ENCODE assay signal across 27 cellular contexts in genomic region chr17:22570144-22570845, GRCh38.
"Had no signal": no experiment of that assay in that cellular context is flagged by ENCODE, and none has a peak within 500 bp of the region (broad histone marks: within the 10 kb centered on the region; RNA-seq: fewer than 3 reads in every experiment).

No MANE protein-coding gene starts in this region.

- H3K27ac ChIP-seq: body of pancreas, epithelial cell of prostate, esophagus squamous epithelium, gastroesophageal sphincter had no signal

- H3K9me3 ChIP-seq: body of pancreas had no signal

- H3K4me1 ChIP-seq: body of pancreas, esophagus squamous epithelium, gastroesophageal sphincter had no signal

- H3K36me3 Mint-ChIP-seq: activated naive CD8-positive, alpha-beta T cell had no signal

- H3K27ac Mint-ChIP-seq: activated CD4-positive, alpha-beta memory T cell treated with anti-CD3 and anti-CD28 coated beads, Interleukin-2, amount 10 ng/mL, durations not matched to agents 7 days and 5 days; activated CD4-positive, alpha-beta T cell treated with anti-CD3 and anti-CD28 coated beads for 36 hours; activated CD4-positive, alpha-beta T cell treated with anti-CD3 and anti-CD28 coated beads, Interleukin-2, amount 10 ng/mL, durations not matched to agents 7 days and 5 days; activated naive CD8-positive, alpha-beta T cell; activated T-cell treated with anti-CD3 and anti-CD28 coated beads, Interleukin-2, amount 50 U/mL, for 24 hours; activated T-cell treated with anti-CD3 and anti-CD28 coated beads, Interleukin-2, amount 50 U/mL, for 72 hours; effector memory CD8-positive, alpha-beta T cell had no signal

- H3K4me3 ChIP-seq: body of pancreas, esophagus squamous epithelium, gastroesophageal sphincter had no signal

- H3K27me3 ChIP-seq: body of pancreas, esophagus squamous epithelium, gastroesophageal sphincter had no signal

- H3K27me3 Mint-ChIP-seq: activated CD4-positive, alpha-beta memory T cell treated with anti-CD3 and anti-CD28 coated beads, Interleukin-2, amount 10 ng/mL, durations not matched to agents 7 days and 5 days; activated CD4-positive, alpha-beta T cell treated with anti-CD3 and anti-CD28 coated beads for 36 hours; activated CD4-positive, alpha-beta T cell treated with anti-CD3 and anti-CD28 coated beads, Interleukin-2, amount 10 ng/mL, durations not matched to agents 7 days and 5 days; activated naive CD8-positive, alpha-beta T cell; activated T-cell treated with anti-CD3 and anti-CD28 coated beads, Interleukin-2, amount 50 U/mL, for 24 hours; effector memory CD8-positive, alpha-beta T cell had no signal

- H3K4me3 Mint-ChIP-seq: activated CD4-positive, alpha-beta memory T cell treated with anti-CD3 and anti-CD28 coated beads, Interleukin-2, amount 10 ng/mL, durations not matched to agents 7 days and 5 days; activated CD4-positive, alpha-beta T cell treated with anti-CD3 and anti-CD28 coated beads for 36 hours; activated CD4-positive, alpha-beta T cell treated with anti-CD3 and anti-CD28 coated beads, Interleukin-2, amount 10 ng/mL, durations not matched to agents 7 days and 5 days; activated naive CD8-positive, alpha-beta T cell; activated T-cell treated with anti-CD3 and anti-CD28 coated beads, Interleukin-2, amount 50 U/mL, for 24 hours; activated T-cell treated with anti-CD3 and anti-CD28 coated beads, Interleukin-2, amount 50 U/mL, for 72 hours; effector memory CD8-positive, alpha-beta T cell had no signal

- DNase-seq: activated CD4-positive, alpha-beta memory T cell treated with anti-CD3 and anti-CD28 coated beads, Interleukin-2, amount 10 ng/mL, durations not matched to agents 7 days and 5 days; activated CD4-positive, alpha-beta T cell treated with anti-CD3 and anti-CD28 coated beads for 36 hours; activated CD4-positive, alpha-beta T cell treated with anti-CD3 and anti-CD28 coated beads, Interleukin-2, amount 10 ng/mL, durations not matched to agents 7 days and 5 days; activated CD4-positive, alpha-beta T cell treated with anti-CD3 and anti-CD28 coated beads, Interleukin-2, amount 50 U/mL, for 4 hours; activated CD4-positive, CD25-positive, alpha-beta regulatory T cell; activated CD4-positive, CD25-positive, alpha-beta regulatory T cell treated with anti-CD3 and anti-CD28 coated beads, Interleukin-2, amount 50 U/mL, for 72 hours; activated CD8-positive, alpha-beta memory T cell treated with anti-CD3 and anti-CD28 coated beads, Interleukin-2, amount 50 U/mL, for 48 hours; activated gamma-delta T cell; activated naive CD4-positive, alpha-beta T cell; activated naive CD4-positive, alpha-beta T cell treated with anti-CD3 and anti-CD28 coated beads, Interleukin-2, amount 50 U/mL, for 16 hours; activated T-cell treated with anti-CD3 and anti-CD28 coated beads for 4 hours; activated T-cell treated with anti-CD3 and anti-CD28 coated beads, Interleukin-2, amount 50 U/mL, for 24 hours; activated T-cell treated with anti-CD3 and anti-CD28 coated beads, Interleukin-2, amount 50 U/mL, for 72 hours; amniotic stem cell; aorta; body of pancreas; caudate nucleus; cortex of kidney; dermis blood vessel endothelial cell; effector CD4-positive, alpha-beta T cell; effector memory CD8-positive, alpha-beta T cell; esophagus squamous epithelium; foreskin melanocyte; T-helper 2 cell had no signal

- H3K36me3 ChIP-seq: esophagus squamous epithelium, gastroesophageal sphincter had no signal

- H3K4me1 Mint-ChIP-seq: activated CD4-positive, alpha-beta memory T cell treated with anti-CD3 and anti-CD28 coated beads, Interleukin-2, amount 10 ng/mL, durations not matched to agents 7 days and 5 days; activated CD4-positive, alpha-beta T cell treated with anti-CD3 and anti-CD28 coated beads for 36 hours; activated CD4-positive, alpha-beta T cell treated with anti-CD3 and anti-CD28 coated beads, Interleukin-2, amount 10 ng/mL, durations not matched to agents 7 days and 5 days had no signal
